In the genomic region with DNA sequence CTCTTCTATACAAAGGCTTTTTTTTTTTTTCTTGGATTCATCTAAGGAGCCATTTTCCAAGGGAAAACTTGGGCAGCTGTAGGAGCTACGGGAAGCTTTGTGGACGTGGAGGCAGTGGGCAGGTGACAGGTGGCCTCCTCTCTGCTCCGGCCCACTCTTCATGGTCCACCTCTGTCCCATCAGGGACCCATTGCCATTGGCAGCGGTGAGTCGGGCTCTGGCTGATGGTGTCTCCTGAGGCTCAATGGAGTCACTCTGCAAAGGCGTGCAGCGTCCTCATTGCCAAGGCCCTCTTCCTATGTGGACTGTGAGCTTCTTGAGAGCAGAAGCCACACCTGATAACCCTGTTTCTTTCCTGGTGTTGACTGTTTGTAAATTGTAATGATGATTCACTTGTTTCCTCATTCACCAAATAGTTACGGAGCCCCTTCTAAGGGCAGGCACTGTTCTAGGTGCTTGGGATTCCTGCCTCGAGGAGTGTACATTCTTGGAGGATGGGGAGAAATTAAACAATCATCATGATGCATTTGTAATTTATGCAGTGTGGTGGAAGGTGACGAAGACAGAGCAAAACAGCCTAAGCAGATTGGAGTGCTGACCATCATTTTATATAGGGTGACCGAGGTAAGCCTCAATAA, we compare ENCODE assay signal across 1 cellular context.
TF ChIP-seq lines count a peak whose summit lies in the region.

No MANE protein-coding gene starts in this region.

TF ChIP-seq in IMR-90, 13 proteins besides CTCF, POLR2A, EP300 and RAD21 (continued from another document):
- TF ChIP-seq SMC3 (IDR thresholded peaks at IDR 0.05; ENCODE audit: low read depth, low read length): no peak
- no peak for TF ChIP-seq MXI1 (IDR thresholded peaks at IDR 0.05; ENCODE audit: borderline replicate concordance, low read depth, low read length)
- no peak for TF ChIP-seq CEBPB (IDR thresholded peaks at IDR 0.05; ENCODE audit: low read depth, low read length)
- TF ChIP-seq FOS (IDR thresholded peaks at IDR 0.05; ENCODE audit: low read depth, low read length): no peak
- TF ChIP-seq, protein P1, sequence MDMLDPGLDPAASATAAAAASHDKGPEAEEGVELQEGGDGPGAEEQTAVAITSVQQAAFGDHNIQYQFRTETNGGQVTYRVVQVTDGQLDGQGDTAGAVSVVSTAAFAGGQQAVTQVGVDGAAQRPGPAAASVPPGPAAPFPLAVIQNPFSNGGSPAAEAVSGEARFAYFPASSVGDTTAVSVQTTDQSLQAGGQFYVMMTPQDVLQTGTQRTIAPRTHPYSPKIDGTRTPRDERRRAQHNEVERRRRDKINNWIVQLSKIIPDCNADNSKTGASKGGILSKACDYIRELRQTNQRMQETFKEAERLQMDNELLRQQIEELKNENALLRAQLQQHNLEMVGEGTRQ (IDR thresholded peaks at IDR 0.05; ENCODE audit: low read depth, low read length): no peak
- no peak for TF ChIP-seq NFE2L2 (IDR thresholded peaks at IDR 0.05; ENCODE audit: low read depth, low read length)
- TF ChIP-seq BHLHE40 (IDR thresholded peaks at IDR 0.05; ENCODE audit: low read depth, low read length): no peak
- no peak for TF ChIP-seq MAFK (IDR thresholded peaks at IDR 0.05; ENCODE audit: low read depth, low read length)
- TF ChIP-seq, protein P2, sequence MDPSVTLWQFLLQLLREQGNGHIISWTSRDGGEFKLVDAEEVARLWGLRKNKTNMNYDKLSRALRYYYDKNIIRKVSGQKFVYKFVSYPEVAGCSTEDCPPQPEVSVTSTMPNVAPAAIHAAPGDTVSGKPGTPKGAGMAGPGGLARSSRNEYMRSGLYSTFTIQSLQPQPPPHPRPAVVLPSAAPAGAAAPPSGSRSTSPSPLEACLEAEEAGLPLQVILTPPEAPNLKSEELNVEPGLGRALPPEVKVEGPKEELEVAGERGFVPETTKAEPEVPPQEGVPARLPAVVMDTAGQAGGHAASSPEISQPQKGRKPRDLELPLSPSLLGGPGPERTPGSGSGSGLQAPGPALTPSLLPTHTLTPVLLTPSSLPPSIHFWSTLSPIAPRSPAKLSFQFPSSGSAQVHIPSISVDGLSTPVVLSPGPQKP (IDR thresholded peaks at IDR 0.05; ENCODE audit: borderline replicate concordance, low read depth, low read length): no peak
TF ChIP-seq in IMR-90: peak in this region for 0.
